ENCODE assay signal across 2 cellular contexts in the genomic region with DNA sequence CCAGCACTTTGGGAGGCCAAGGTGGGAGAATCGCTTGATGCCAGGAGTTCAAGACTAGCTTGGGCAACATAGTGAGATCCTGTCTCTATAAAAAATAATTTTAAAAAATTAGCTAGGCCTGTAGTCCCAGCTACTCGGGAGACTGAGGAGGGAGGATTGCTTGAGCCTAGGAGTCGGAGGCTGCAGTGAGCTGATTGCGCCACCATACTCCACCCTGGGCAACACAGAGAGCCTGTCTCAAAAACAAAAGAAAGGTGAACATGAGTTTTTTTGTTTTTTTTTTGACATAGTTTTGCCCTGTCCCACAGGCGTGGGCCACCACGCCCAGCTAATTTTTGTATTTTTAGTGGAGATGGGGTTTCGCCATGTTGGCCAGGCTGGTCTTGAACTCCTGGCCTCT.
TF ChIP-seq lines count a peak whose summit lies in the region.

No MANE protein-coding gene starts in this region.

TF ChIP-seq in A549, 52 proteins besides CTCF, POLR2A, EP300 and RAD21:
- TF ChIP-seq HOXB5 (CRISPR knock-in tag; IDR thresholded peaks at IDR 0.05), result no peak
- TF ChIP-seq POLR2AphosphoS2 (conservative IDR thresholded peaks at IDR 0.05; ENCODE audit: low read length), result no peak
- no peak for TF ChIP-seq TFCP2L1 (CRISPR knock-in tag; IDR thresholded peaks at IDR 0.05)
- no peak for TF ChIP-seq JUN (IDR thresholded peaks at IDR 0.05)
- TF ChIP-seq CHD2 (IDR thresholded peaks at IDR 0.05; ENCODE audit: low read length, partially characterized antibody), result no peak
- no peak for TF ChIP-seq REST (IDR thresholded peaks at IDR 0.05)
- TF ChIP-seq MAFK (IDR thresholded peaks at IDR 0.05; ENCODE audit: partially characterized antibody), result no peak
- no peak for TF ChIP-seq CEBPB (IDR thresholded peaks at IDR 0.05)
- no peak for TF ChIP-seq MAZ (IDR thresholded peaks at IDR 0.05; ENCODE audit: borderline replicate concordance, low read depth, low read length)
- no peak for TF ChIP-seq HES2 (IDR thresholded peaks at IDR 0.05)

TF ChIP-seq in HepG2, 621 proteins besides CTCF, POLR2A, EP300 and RAD21:
- TF ChIP-seq CEBPB (IDR thresholded peaks at IDR 0.05; ENCODE audit: borderline replicate concordance, low read depth, low read length) (peak; percentile 20; the same call in 1 of the 2 replicates), XBP1 (CRISPR knock-in tag; IDR thresholded peaks at IDR 0.05) (no peak)
